ENCODE assay signal across 8 cellular contexts in the genomic region with DNA sequence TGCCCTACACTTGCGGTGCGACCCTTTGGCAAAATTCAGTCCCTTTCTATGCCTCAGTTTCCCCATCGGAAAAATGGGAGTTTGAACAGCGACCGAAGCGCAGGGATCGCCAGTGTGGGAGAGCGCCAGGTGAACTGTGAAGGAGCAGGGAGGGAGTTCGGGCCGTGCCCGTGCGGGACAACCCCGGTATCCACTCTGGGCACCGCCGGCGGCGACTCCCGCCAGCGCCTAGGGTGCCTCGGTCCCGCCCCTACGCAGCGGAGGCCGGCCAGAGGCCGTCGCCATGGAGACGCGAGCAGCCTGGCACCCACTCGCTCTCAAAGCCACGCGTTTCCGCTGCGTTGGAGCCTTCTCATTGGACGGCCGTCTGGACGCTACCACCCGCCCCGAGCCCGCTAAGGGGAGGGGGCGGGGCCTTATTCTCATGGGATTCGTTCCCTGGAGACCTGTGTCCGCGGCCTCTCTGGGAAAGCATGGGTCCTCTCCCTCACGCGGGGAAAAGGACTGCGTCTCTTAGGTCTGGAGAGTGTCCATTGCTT. TPM values are rescaled to one million over a fixed set of nuclear protein-coding genes. Genes with fewer than 3 reads are reported as not detected.
DNase-seq lines count a peak whose midpoint lies in the region; ATAC-seq and TF ChIP-seq lines count a peak whose summit lies in the region.

No MANE protein-coding gene starts in this region.

- H3K27me3 ChIP-seq in SU-DHL-6 (ENCODE audit: low read length) (no peaks in the 10 kb centered on the region), adipocyte (replicated peaks; ENCODE audit: control insufficient read depth, insufficient read depth, low read length) (no peaks in the 10 kb centered on the region), heart left ventricle (no peaks in the 10 kb centered on the region), upper lobe of left lung (no peaks in the 10 kb centered on the region)

- H3K9me3 ChIP-seq in SU-DHL-6 (ENCODE audit: insufficient read depth, low read length) = no peaks in the 10 kb centered on the region
- H3K9me3 ChIP-seq in adipocyte (ENCODE audit: control insufficient read depth, low read length) = no peaks in the 10 kb centered on the region
- H3K9me3 ChIP-seq in heart left ventricle = no peaks in the 10 kb centered on the region
- H3K9me3 ChIP-seq in upper lobe of left lung = no peaks in the 10 kb centered on the region

- H3K36me3 ChIP-seq in SU-DHL-6 (ENCODE audit: low read length) = no peaks in the 10 kb centered on the region
- no peaks in the 10 kb centered on the region for H3K36me3 ChIP-seq in adipocyte (ENCODE audit: control insufficient read depth, insufficient read depth, low read length, severe bottlenecking)
- H3K36me3 ChIP-seq in heart left ventricle = no peaks in the 10 kb centered on the region
- no peaks in the 10 kb centered on the region for H3K36me3 ChIP-seq in upper lobe of left lung

- intact Hi-C loops in heart left ventricle (cut with DNase I) = loop anchor here in 8 of 10 donors (2.0 to 5.0 kb wide), 5 partner anchors 25 to 39 kb away; partner anchors contain the start of gene UNC119B (in 2 of the 8)

- peak overlapping the region; percentile 61 for H3K4me2 ChIP-seq in SU-DHL-6 (ENCODE audit: low read depth, low read length, poor library complexity, severe bottlenecking)

- H3K9me2 ChIP-seq in SU-DHL-6 (replicated peaks; ENCODE audit: insufficient read depth, low read length) = no peaks in the 10 kb centered on the region

- ATAC-seq in HG02759 (IDR thresholded peaks at IDR 0.05; ENCODE audit: unreplicated experiment) (peak; percentile 70), heart left ventricle (peak; percentile 91 to 95 (median 94)), upper lobe of left lung (ENCODE audit: low FRiP score in 2 of 2) (peak; percentile 94 to 97)

- H3K9ac ChIP-seq in SU-DHL-6 (ENCODE audit: low read length) = peak overlapping the region; percentile 73
- H3K9ac ChIP-seq in adipocyte (ENCODE audit: low read length) = peak overlapping the region; percentile 87

- H3K27ac ChIP-seq in SU-DHL-6 (ENCODE audit: low read depth, low read length) = peak overlapping the region; percentile 93
- H3K27ac ChIP-seq in heart left ventricle = peak overlapping the region; percentile 82 to 97 (median 94)
- peak overlapping the region; percentile 86 to 93 (median 90) for H3K27ac ChIP-seq in upper lobe of left lung

- H3K79me2 ChIP-seq in SU-DHL-6 (ENCODE audit: insufficient read depth, low read length) = peaks cover 42% of the 10 kb centered on the region

- peak overlapping the region; percentile 84 for H2AFZ ChIP-seq in SU-DHL-6 (ENCODE audit: low read depth, low read length, severe bottlenecking)

- peaks cover 37% of the 10 kb centered on the region for H3K4me1 ChIP-seq in adipocyte (ENCODE audit: control insufficient read depth, insufficient read depth, low read length)
- H3K4me1 ChIP-seq in heart left ventricle = peaks cover 0 to 52% (median 40%) of the 10 kb centered on the region in 12 donors
- H3K4me1 ChIP-seq in upper lobe of left lung = peaks cover 30 to 46% (median 38%) of the 10 kb centered on the region in 4 donors

- no peaks in the 10 kb centered on the region for H4K20me1 ChIP-seq in SU-DHL-6 (ENCODE audit: low read depth, low read length)

- TF ChIP-seq POLR2A in heart left ventricle (IDR thresholded peaks at IDR 0.05) = peak in 1 of 2 donors; percentile 70
- peak in 2 of 4 donors; percentile 11 to 16 for TF ChIP-seq POLR2A in upper lobe of left lung (IDR thresholded peaks at IDR 0.05)

- peak; percentile 96 for DNase-seq in GM12864 (ENCODE audit: low read depth)
- peak; percentile 99 to 100 (median 99) for DNase-seq in NCI-H1417 (lab: John Stamatoyannopoulos, UW)
- DNase-seq in adipocyte (ENCODE audit: low read depth) = peak; percentile 99
- peak; percentile 97 to 99 (median 99) for DNase-seq in heart left ventricle
- DNase-seq in pons (ENCODE audit: low spot score) = peak; percentile 99
- peak; percentile 97 to 100 for DNase-seq in upper lobe of left lung

- no peak for TF ChIP-seq EP300 in upper lobe of left lung (IDR thresholded peaks at IDR 0.05)

- H3F3A ChIP-seq in SU-DHL-6 (ENCODE audit: insufficient read depth) = peaks cover 23% of the 10 kb centered on the region

- TF ChIP-seq CTCF in GM12864 (IDR thresholded peaks at IDR 0.05; ENCODE audit: low read depth, low read length, missing control alignments) = no peak
- no peak for TF ChIP-seq CTCF in SU-DHL-6 (IDR thresholded peaks at IDR 0.05; ENCODE audit: insufficient read depth, low read length, poor library complexity, severe bottlenecking)
- TF ChIP-seq CTCF in heart left ventricle (IDR thresholded peaks at IDR 0.05) = no peak
- peak in 2 of 6 experiments; percentile 2 to 6 for TF ChIP-seq CTCF in upper lobe of left lung (IDR thresholded peaks at IDR 0.05)

- 0 to 1% (median 1%) methylated on average over 31 to 46 of the region's 46 CpGs for WGBS in heart left ventricle, 4 donors
- WGBS in upper lobe of left lung, 2 donors = 0 to 4% methylated on average over 19 to 45 of the region's 46 CpGs

- H3K4me3 ChIP-seq in GM12864 (ENCODE audit: low read depth, low read length) = peak overlapping the region; percentile 98
- H3K4me3 ChIP-seq in SU-DHL-6 (ENCODE audit: insufficient read depth, low read length, poor library complexity, severe bottlenecking) = peak overlapping the region; percentile 70
- peak overlapping the region; percentile 96 for H3K4me3 ChIP-seq in adipocyte (ENCODE audit: low read length)
- peak overlapping the region; percentile 68 to 98 (median 90) for H3K4me3 ChIP-seq in heart left ventricle
- peak overlapping the region; percentile 68 to 96 (median 74) for H3K4me3 ChIP-seq in upper lobe of left lung

RNA-seq across cellular contexts. Expression of gene MLEC, which starts 0.7 kb away (rescaled TPM):
- total RNA-seq in heart left ventricle = 100 to 1,000 TPM in 7 of 9 donors, 10 to 100 TPM in 2; 91.0 to 150 (median 117) TPM
- 100 to 1,000 TPM in 1 of 2 donors, 10 to 100 TPM in 1; 39.2 to 111 TPM for polyA plus RNA-seq in heart left ventricle
- 100 to 1,000 TPM in 2 of 6 donors, 10 to 100 TPM in 4; 29.3 to 125 (median 71.2) TPM for total RNA-seq in upper lobe of left lung

RNA-seq across cellular contexts. Expression of gene UNC119B, which starts 24.0 kb away (rescaled TPM):
- total RNA-seq in heart left ventricle (10 to 100 TPM in 6 of 9 donors, 1 to 10 TPM in 3; 9.1 to 12.6 (median 10.7) TPM), upper lobe of left lung (10 to 100 TPM; 18.8 to 28.7 (median 22.8) TPM)
- polyA plus RNA-seq in heart left ventricle = 10 to 100 TPM in 1 of 2 donors, 1 to 10 TPM in 1; 3.9 to 13.7 TPM

RNA-seq across cellular contexts. Expression of gene ACADS, which starts 39.4 kb away (rescaled TPM):
- 100 to 1,000 TPM in 2 of 9 donors, 10 to 100 TPM in 7; 56.7 to 213 (median 78.8) TPM for total RNA-seq in heart left ventricle
- polyA plus RNA-seq in heart left ventricle = 10 to 100 TPM; 59.6 to 98.7 TPM
- 10 to 100 TPM; 24.1 to 43.1 (median 32.9) TPM for total RNA-seq in upper lobe of left lung

RNA-seq across cellular contexts. Expression of gene CABP1, which starts 45.8 kb away (rescaled TPM):
- total RNA-seq in heart left ventricle = 1 to 10 TPM; 2.4 to 9.1 (median 3.8) TPM
- polyA plus RNA-seq in heart left ventricle = 1 to 10 TPM; 2.9 to 9.9 TPM
- 1 to 10 TPM in 2 of 6 donors, not detected in 4; 1.2 to 2.1 TPM for total RNA-seq in upper lobe of left lung

Comparison
In these comparisons a context has a peak if more than half of its experiments do, and no peak if none do; other contexts are left out.
1. Peak in every context shown above with its lines: DNase-seq, ATAC-seq, H3K4me3 ChIP-seq and H3K27ac ChIP-seq.